Comparison of ENCODE assay signal across 9 cellular contexts in genomic region chr9:84296146-84296843, GRCh38. TPM values are rescaled to one million over a fixed set of nuclear protein-coding genes. Genes with fewer than 3 reads are reported as not detected.
DNase-seq lines count a peak whose midpoint lies in the region; ATAC-seq and TF ChIP-seq lines count a peak whose summit lies in the region.
"Had no signal": no experiment of that assay in that cellular context is flagged by ENCODE, and none has a peak within 500 bp of the region (broad histone marks: within the 10 kb centered on the region; RNA-seq: fewer than 3 reads in every experiment).

No MANE protein-coding gene starts in this region.

- no peaks in the 10 kb centered on the region for H3K27me3 Mint-ChIP-seq in activated B cell treated with CpG ODN at 0.5 μM for 24 hours
- H3K27me3 Mint-ChIP-seq in stimulated activated naive CD8-positive, alpha-beta T cell treated with anti-CD3 and anti-CD28 coated beads, Interleukin-15, Interleukin-2, amounts not matched to agents 100 ng/mL and 50 ng/mL, for 24 hours = no peaks in the 10 kb centered on the region

- H3K4me3 ChIP-seq in fibroblast of mammary gland (ENCODE audit: control insufficient read depth, low read depth, low read length) = no peak overlapping the region
- H3K4me3 ChIP-seq: SK-N-MC had no signal

- TF ChIP-seq CTCF in activated B cell treated with CpG ODN at 0.5 μM for 24 hours (IDR thresholded peaks at IDR 0.05) (no peak), fibroblast of mammary gland (conservative IDR thresholded peaks at IDR 0.05; ENCODE audit: control insufficient read depth, insufficient read depth, low read depth, low read length) (no peak)

- peak; percentile 36 for ATAC-seq in GM18861 (IDR thresholded peaks at IDR 0.05; ENCODE audit: unreplicated experiment)
- peak; percentile 47 for ATAC-seq in HG02970 (IDR thresholded peaks at IDR 0.05; ENCODE audit: low FRiP score, unreplicated experiment)
- ATAC-seq in activated B cell treated with CpG ODN at 0.5 μM for 24 hours (ENCODE audit: low read depth) = peak; percentile 60

- H3K27ac Mint-ChIP-seq in activated B cell treated with CpG ODN at 0.5 μM for 24 hours = peak overlapping the region; percentile 71
- peak overlapping the region; percentile 99 for H3K27ac Mint-ChIP-seq in stimulated activated naive CD8-positive, alpha-beta T cell treated with anti-CD3 and anti-CD28 coated beads, Interleukin-15, Interleukin-2, amounts not matched to agents 100 ng/mL and 50 ng/mL, for 24 hours

- H3K9me3 Mint-ChIP-seq in activated B cell treated with CpG ODN at 0.5 μM for 24 hours = no peaks in the 10 kb centered on the region
- no peaks in the 10 kb centered on the region for H3K9me3 Mint-ChIP-seq in stimulated activated naive CD8-positive, alpha-beta T cell treated with anti-CD3 and anti-CD28 coated beads, Interleukin-15, Interleukin-2, amounts not matched to agents 100 ng/mL and 50 ng/mL, for 24 hours

- intact Hi-C loops in activated B cell treated with CpG ODN at 0.5 μM for 24 hours (cut with micrococcal nuclease) = no loop called here

- no peak overlapping the region for H3K4me3 Mint-ChIP-seq in activated B cell treated with CpG ODN at 0.5 μM for 24 hours
- peak overlapping the region; percentile 59 for H3K4me3 Mint-ChIP-seq in stimulated activated naive CD8-positive, alpha-beta T cell treated with anti-CD3 and anti-CD28 coated beads, Interleukin-15, Interleukin-2, amounts not matched to agents 100 ng/mL and 50 ng/mL, for 24 hours

- no peaks in the 10 kb centered on the region for H3K36me3 Mint-ChIP-seq in activated B cell treated with CpG ODN at 0.5 μM for 24 hours (ENCODE audit: low read depth)
- no peaks in the 10 kb centered on the region for H3K36me3 Mint-ChIP-seq in stimulated activated naive CD8-positive, alpha-beta T cell treated with anti-CD3 and anti-CD28 coated beads, Interleukin-15, Interleukin-2, amounts not matched to agents 100 ng/mL and 50 ng/mL, for 24 hours (ENCODE audit: low read depth)

- H3K4me1 Mint-ChIP-seq in activated B cell treated with CpG ODN at 0.5 μM for 24 hours = peaks cover 44% of the 10 kb centered on the region
- H3K4me1 Mint-ChIP-seq in stimulated activated naive CD8-positive, alpha-beta T cell treated with anti-CD3 and anti-CD28 coated beads, Interleukin-15, Interleukin-2, amounts not matched to agents 100 ng/mL and 50 ng/mL, for 24 hours (ENCODE audit: low read depth) = peaks cover 65% of the 10 kb centered on the region

- no peak for DNase-seq in activated B cell treated with CpG ODN at 0.5 μM for 24 hours
- peak; percentile 73 for DNase-seq in fibroblast of mammary gland (ENCODE audit: low read depth)
- DNase-seq in NCI-H2227 (lab: John Stamatoyannopoulos, UW; ENCODE audit: unreplicated experiment) = no peak
- no peak for DNase-seq in NCI-H524 treated with DMSO at 0.1 percent for 48 hours (lab: John Stamatoyannopoulos, UW)
- no peak for DNase-seq in NCI-H2107 (lab: John Stamatoyannopoulos, UW)

- CTCF ChIA-PET in activated B cell treated with CpG ODN at 0.5 μM for 24 hours (lab: Charles Lee) = interaction anchor here (1.3 to 2.7 kb wide), 2 partner anchors 19 to 35 kb away, joined by 3 to 9 read pairs; no protein-coding TSS in a partner anchor

- POLR2A ChIA-PET in activated B cell treated with CpG ODN at 0.5 μM for 24 hours (lab: Charles Lee) = interaction anchor here (0.6 to 1.6 kb wide), 2 partner anchors 23 to 316 kb away, joined by 4 to 5 read pairs; partner anchors contain the start of gene RMI1

RNA-seq across cellular contexts. Expression of gene SLC28A3, which starts 44.3 kb away (rescaled TPM):
- total RNA-seq in activated B cell treated with CpG ODN at 0.5 μM for 24 hours = not detected in 2 replicates
